30 cellular contexts compared by ENCODE assay signal in the genomic region with DNA sequence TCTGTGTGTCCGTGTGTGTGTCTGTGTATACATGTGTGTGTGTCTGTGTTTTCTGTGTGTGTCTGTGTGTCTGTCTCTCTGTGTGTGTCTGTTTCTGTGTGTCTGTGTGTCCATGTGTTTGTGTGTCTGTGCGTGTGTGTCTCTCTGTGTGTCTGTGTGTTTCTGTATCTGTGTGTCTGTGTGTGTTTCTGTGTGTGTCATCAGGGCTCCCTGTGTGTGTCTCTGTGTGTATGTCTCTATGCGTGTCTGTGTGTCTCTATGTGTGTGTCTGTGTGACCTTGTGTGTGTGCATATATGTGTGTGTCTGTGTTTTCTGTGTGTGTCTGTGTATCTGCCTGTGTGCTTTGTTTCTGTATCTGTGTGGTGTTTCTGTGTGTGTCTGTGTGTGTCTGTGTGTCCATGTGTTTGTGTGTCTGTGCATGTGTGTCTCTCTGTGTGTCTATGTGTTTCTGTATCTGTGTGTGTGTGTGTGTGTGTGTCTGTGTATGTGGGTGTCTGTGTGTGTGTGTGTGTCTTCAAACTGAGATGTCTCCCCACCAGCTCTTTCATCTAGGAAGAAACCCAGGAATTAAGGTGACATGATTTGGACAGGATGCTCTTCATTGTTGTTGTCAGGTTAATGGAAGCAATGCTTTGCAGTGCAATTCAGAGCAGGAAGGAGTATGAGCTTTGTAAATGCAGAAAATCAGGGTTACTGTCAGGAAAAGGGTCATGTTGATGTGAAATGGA.
"Had no signal": no experiment of that assay in that cellular context is flagged by ENCODE, and none has a peak within 500 bp of the region (broad histone marks: within the 10 kb centered on the region; RNA-seq: fewer than 3 reads in every experiment).

No MANE protein-coding gene starts in this region.

- H3K27me3 Mint-ChIP-seq: activated naive CD8-positive, alpha-beta T cell treated with anti-CD3 and anti-CD28 coated beads for 36 hours; natural killer cell treated with Interleukin-12 subunit alpha and Interleukin-12 subunit beta and Interleukin-15 and Interleukin-18, amount 100 ng/mL, for 72 hours; stimulated activated naive CD8-positive, alpha-beta T cell treated with anti-CD3 and anti-CD28 coated beads, Interleukin-15, Interleukin-2, amounts not matched to agents 100 ng/mL and 50 ng/mL, for 24 hours had no signal

- FAIRE-seq: endothelial cell of umbilical vein, small intestine had no signal

- H3K79me2 ChIP-seq: hepatocyte had no signal

- ATAC-seq: activated CD4-positive, CD25-positive, alpha-beta regulatory T cell treated with anti-CD3 and anti-CD28 coated beads, Interleukin-2, amount 50 U/mL, for 24 hours; gastroesophageal sphincter; natural killer cell treated with Interleukin-12 subunit alpha and Interleukin-12 subunit beta and Interleukin-15 and Interleukin-18, amount 100 ng/mL, for 72 hours; stimulated activated effector memory CD8-positive, alpha-beta T cell treated with anti-CD3 and anti-CD28 coated beads, Interleukin-12 subunit alpha, Interleukin-12 subunit beta, amount 100 ng/mL, for 72 hours had no signal

- DNase-seq: activated CD4-positive, alpha-beta T cell treated with anti-CD3 and anti-CD28 coated beads for 48 hours; activated CD4-positive, alpha-beta T cell treated with anti-CD3 and anti-CD28 coated beads, Interleukin-2, amount 50 U/mL, for 48 hours; activated CD8-positive, alpha-beta memory T cell treated with anti-CD3 and anti-CD28 coated beads for 24 hours; activated effector memory CD4-positive, alpha-beta T cell treated with anti-CD3 and anti-CD28 coated beads, Interleukin-2, amount 50 U/mL, for 16 hours; activated naive CD4-positive, alpha-beta T cell treated with anti-CD3 and anti-CD28 coated beads for 36 hours; activated naive CD8-positive, alpha-beta T cell treated with anti-CD3 and anti-CD28 coated beads for 36 hours; adrenal gland; central memory CD4-positive, alpha-beta T cell; islet precursor cell; left ventricle myocardium inferior; mesendoderm; sigmoid colon; small intestine; stimulated activated CD4-positive, alpha-beta T cell treated with anti-CD3 and anti-CD28 coated beads, Interleukin-4, amount 100 ng/mL, for 24 hours; upper lobe of left lung; WERI-Rb-1 had no signal

- H3K27ac ChIP-seq: adrenal gland, ascending aorta, gastroesophageal sphincter, hepatocyte, left ventricle myocardium inferior, neutrophil, sigmoid colon, thoracic aorta, upper lobe of left lung, vagina, WERI-Rb-1 had no signal

- H3K36me3 ChIP-seq: adrenal gland, ascending aorta, gastroesophageal sphincter, left ventricle myocardium inferior, neutrophil, sigmoid colon, thoracic aorta, upper lobe of left lung, vagina, WERI-Rb-1 had no signal

- H3K4me3 Mint-ChIP-seq: activated naive CD4-positive, alpha-beta T cell treated with anti-CD3 and anti-CD28 coated beads for 36 hours; activated naive CD8-positive, alpha-beta T cell treated with anti-CD3 and anti-CD28 coated beads for 36 hours; activated T-helper 1 cell treated with anti-CD3 and anti-CD28 coated beads, Interleukin-12 subunit alpha, Interleukin-12 subunit beta, Interleukin-2, Interleukin-4 antibody, amounts not matched to agents 30 ng/mL and 10 ng/mL and 1 ng/mL, durations not matched to agents 14 hours and 24 hours and 36 hours; natural killer cell treated with Interleukin-12 subunit alpha and Interleukin-12 subunit beta and Interleukin-15 and Interleukin-18, amount 100 ng/mL, for 72 hours; stimulated activated effector memory CD8-positive, alpha-beta T cell treated with anti-CD3 and anti-CD28 coated beads, Interleukin-12 subunit alpha, Interleukin-12 subunit beta, amount 100 ng/mL, for 72 hours; stimulated activated naive CD8-positive, alpha-beta T cell treated with anti-CD3 and anti-CD28 coated beads, Interleukin-15, Interleukin-2, amounts not matched to agents 100 ng/mL and 50 ng/mL, for 24 hours had no signal

- H3K9me3 ChIP-seq: adrenal gland, ascending aorta, gastroesophageal sphincter, left ventricle myocardium inferior, neutrophil, sigmoid colon, thoracic aorta, upper lobe of left lung, vagina had no signal

- H2AFZ ChIP-seq: hepatocyte had no signal

- H3K27ac Mint-ChIP-seq: activated naive CD4-positive, alpha-beta T cell treated with anti-CD3 and anti-CD28 coated beads for 36 hours; activated naive CD8-positive, alpha-beta T cell treated with anti-CD3 and anti-CD28 coated beads for 36 hours; activated T-helper 1 cell treated with anti-CD3 and anti-CD28 coated beads, Interleukin-12 subunit alpha, Interleukin-12 subunit beta, Interleukin-2, Interleukin-4 antibody, amounts not matched to agents 30 ng/mL and 10 ng/mL and 1 ng/mL, durations not matched to agents 14 hours and 24 hours and 36 hours; natural killer cell treated with Interleukin-12 subunit alpha and Interleukin-12 subunit beta and Interleukin-15 and Interleukin-18, amount 100 ng/mL, for 72 hours; progenitor cell of endocrine pancreas; stimulated activated effector memory CD8-positive, alpha-beta T cell treated with anti-CD3 and anti-CD28 coated beads, Interleukin-12 subunit alpha, Interleukin-12 subunit beta, amount 100 ng/mL, for 72 hours; stimulated activated naive CD8-positive, alpha-beta T cell treated with anti-CD3 and anti-CD28 coated beads, Interleukin-15, Interleukin-2, amounts not matched to agents 100 ng/mL and 50 ng/mL, for 24 hours had no signal

- H3K4me2 ChIP-seq: hepatocyte had no signal

- H3K36me3 Mint-ChIP-seq: activated naive CD8-positive, alpha-beta T cell treated with anti-CD3 and anti-CD28 coated beads for 36 hours; natural killer cell treated with Interleukin-12 subunit alpha and Interleukin-12 subunit beta and Interleukin-15 and Interleukin-18, amount 100 ng/mL, for 72 hours; stimulated activated effector memory CD8-positive, alpha-beta T cell treated with anti-CD3 and anti-CD28 coated beads, Interleukin-12 subunit alpha, Interleukin-12 subunit beta, amount 100 ng/mL, for 72 hours had no signal

- H3K27me3 ChIP-seq: adrenal gland, ascending aorta, gastroesophageal sphincter, hepatocyte, neutrophil, sigmoid colon, upper lobe of left lung, vagina had no signal

- H3K9me3 Mint-ChIP-seq: activated naive CD4-positive, alpha-beta T cell treated with anti-CD3 and anti-CD28 coated beads for 36 hours; activated naive CD8-positive, alpha-beta T cell treated with anti-CD3 and anti-CD28 coated beads for 36 hours; activated T-helper 1 cell treated with anti-CD3 and anti-CD28 coated beads, Interleukin-12 subunit alpha, Interleukin-12 subunit beta, Interleukin-2, Interleukin-4 antibody, amounts not matched to agents 30 ng/mL and 10 ng/mL and 1 ng/mL, durations not matched to agents 14 hours and 24 hours and 36 hours; natural killer cell treated with Interleukin-12 subunit alpha and Interleukin-12 subunit beta and Interleukin-15 and Interleukin-18, amount 100 ng/mL, for 72 hours; stimulated activated effector memory CD8-positive, alpha-beta T cell treated with anti-CD3 and anti-CD28 coated beads, Interleukin-12 subunit alpha, Interleukin-12 subunit beta, amount 100 ng/mL, for 72 hours; stimulated activated naive CD8-positive, alpha-beta T cell treated with anti-CD3 and anti-CD28 coated beads, Interleukin-15, Interleukin-2, amounts not matched to agents 100 ng/mL and 50 ng/mL, for 24 hours had no signal

- H3K4me1 ChIP-seq: adrenal gland, ascending aorta, gastroesophageal sphincter, left ventricle myocardium inferior had no signal

- H3K4me3 ChIP-seq: adrenal gland, ascending aorta, gastroesophageal sphincter, hepatocyte, left ventricle myocardium inferior, lung, sigmoid colon, thoracic aorta, upper lobe of left lung, vagina had no signal
